ENCODE assay signal across 8 cellular contexts in the genomic region with DNA sequence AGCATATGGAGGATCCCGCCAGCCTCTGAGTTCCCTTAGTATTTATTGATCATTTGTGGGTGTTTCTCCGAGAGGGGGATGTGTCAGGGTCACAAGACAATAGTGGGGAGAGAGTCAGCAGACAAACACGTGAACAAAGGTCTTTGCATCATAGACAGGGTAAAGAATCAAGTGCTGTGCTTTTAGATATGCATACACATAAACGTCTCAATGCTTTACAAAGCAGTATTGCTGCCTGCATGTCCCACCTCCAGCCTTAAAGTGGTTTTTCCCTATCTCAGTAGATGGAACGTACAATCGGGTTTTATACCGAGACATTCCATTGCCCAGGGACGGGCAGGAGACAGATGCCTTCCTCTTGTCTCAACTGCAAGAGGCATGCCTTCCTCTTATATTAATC. TPM values are rescaled to one million over a fixed set of nuclear protein-coding genes. Genes with fewer than 3 reads are reported as not detected.
DNase-seq lines count a peak whose midpoint lies in the region; ATAC-seq, FAIRE-seq and TF ChIP-seq lines count a peak whose summit lies in the region.
"Not testable (repeated sequence)": the region's sequence is repeated elsewhere in the genome, so short reads cannot be mapped to it uniquely, and the experiment has no call there.

No MANE protein-coding gene starts in this region.

- not testable (repeated sequence) for H3K27me3 ChIP-seq in BLaER1; endothelial cell of umbilical vein (ENCODE audit: control insufficient read depth in 2 of 2, insufficient read depth in 2 of 2, low read length in 2 of 2); HepG2 (ENCODE audit: control insufficient read depth in 1 of 2, insufficient read depth in 2 of 2, low read length in 2 of 2); neutrophil; subcutaneous abdominal adipose tissue (ENCODE audit: control insufficient read depth in 5 of 5, insufficient read depth in 4 of 5, low read length in 5 of 5)
- peaks cover 39% of the 10 kb centered on the region for H3K27me3 ChIP-seq in HUES64 (ENCODE audit: insufficient read depth, low read length)

- not testable (repeated sequence) for ATAC-seq in HepG2

- CTCF ChIA-PET in endothelial cell of umbilical vein (lab: Charles Lee); HepG2 (lab: Yijun Ruan, JAX; ENCODE audit: low intra/inter-chr PET ratio, low total read pairs): not testable (repeated sequence)

- BruUV-seq in endothelial cell of umbilical vein (replicated peaks; lab: Mats Ljungman, UMichigan); HepG2 (replicated peaks; lab: Mats Ljungman, UMichigan): not testable (repeated sequence)

- FAIRE-seq in endothelial cell of umbilical vein (lab: Jason Lieb, UNC); HepG2 (lab: Jason Lieb, UNC): not testable (repeated sequence)

- H3K36me3 Mint-ChIP-seq in activated naive CD8-positive, alpha-beta T cell treated with anti-CD3 and anti-CD28 coated beads for 36 hours = not testable (repeated sequence)

- TF ChIP-seq EP300 in HepG2 (IDR thresholded peaks at IDR 0.05; ENCODE audit: low read depth in 2 of 2, low read length in 2 of 2); HepG2 (CRISPR knock-in tag; IDR thresholded peaks at IDR 0.05; ENCODE audit: borderline replicate concordance): not testable (repeated sequence)

- 70% methylated on average over 5 of the region's 8 CpGs for WGBS in HUES64
- 6% methylated on average over 6 of the region's 8 CpGs for WGBS in HepG2 (ENCODE audit: low lambda C conversion rate)

- H2AFZ ChIP-seq in endothelial cell of umbilical vein (ENCODE audit: low read depth, low read length); HepG2 (ENCODE audit: low read length): not testable (repeated sequence)

- peaks cover 58% of the 10 kb centered on the region for H3K4me1 ChIP-seq in BLaER1
- not testable (repeated sequence) for H3K4me1 ChIP-seq in HUES64 (ENCODE audit: insufficient read depth, low read length); endothelial cell of umbilical vein (ENCODE audit: control insufficient read depth, extremely low read depth, insufficient read depth, low read length)
- peaks cover 12% of the 10 kb centered on the region for H3K4me1 ChIP-seq in HepG2 (ENCODE audit: insufficient read depth, low read length)
- H3K4me1 ChIP-seq in neutrophil (ENCODE audit: control insufficient read depth in 1 of 2, insufficient read depth in 1 of 2, low read depth in 1 of 2, low read length in 1 of 2) = peaks cover 39% of the 10 kb centered on the region in 2 experiments
- peaks cover 3 to 19% (median 15%) of the 10 kb centered on the region in 5 donors for H3K4me1 ChIP-seq in subcutaneous abdominal adipose tissue (ENCODE audit: control insufficient read depth in 5 of 5, insufficient read depth in 5 of 5, low read length in 5 of 5)

- POLR2A ChIA-PET in endothelial cell of umbilical vein (lab: Charles Lee); HepG2 (lab: Yijun Ruan, JAX): not testable (repeated sequence)

- H3K4me2 ChIP-seq in BLaER1 (peak overlapping the region; percentile 99), endothelial cell of umbilical vein (ENCODE audit: insufficient read depth, low read length) (peak overlapping the region; percentile 45), HepG2 (ENCODE audit: low read depth, low read length) (peak overlapping the region; percentile 93)

- not testable (repeated sequence) for H3K36me3 ChIP-seq in BLaER1; HUES64 (ENCODE audit: insufficient read depth, low read length); endothelial cell of umbilical vein (ENCODE audit: control insufficient read depth in 2 of 2, extremely low read depth in 1 of 2, insufficient read depth in 2 of 2, low read length in 2 of 2); HepG2 (replicated peaks in 1 of 2; ENCODE audit: control insufficient read depth in 1 of 2, insufficient read depth in 2 of 2, low read length in 2 of 2); neutrophil; subcutaneous abdominal adipose tissue (ENCODE audit: control insufficient read depth in 5 of 5, insufficient read depth in 5 of 5, low read length in 5 of 5)

- peak overlapping the region; percentile 75 for H3K4me3 Mint-ChIP-seq in activated naive CD8-positive, alpha-beta T cell treated with anti-CD3 and anti-CD28 coated beads for 36 hours

- H4K20me1 ChIP-seq in BLaER1; endothelial cell of umbilical vein (replicated peaks; ENCODE audit: control insufficient read depth, extremely low read depth, insufficient read depth, low read length); HepG2 (ENCODE audit: insufficient read depth, low read length): not testable (repeated sequence)

- not testable (repeated sequence) for TF ChIP-seq POLR2A in endothelial cell of umbilical vein (IDR thresholded peaks at IDR 0.05; ENCODE audit: low read depth, low read length); HepG2 (IDR thresholded peaks at IDR 0.05; ENCODE audit: insufficient read depth in 1 of 2, low read depth in 2 of 2, low read length in 2 of 2)

- not testable (repeated sequence) for DNase-seq in activated naive CD8-positive, alpha-beta T cell treated with anti-CD3 and anti-CD28 coated beads for 36 hours; endothelial cell of umbilical vein (ENCODE audit: low read depth, low spot score); HepG2 (ENCODE audit: low spot score)

- H3K79me2 ChIP-seq in endothelial cell of umbilical vein (ENCODE audit: control insufficient read depth, insufficient read depth, low read length); HepG2 (ENCODE audit: insufficient read depth, low read length): not testable (repeated sequence)

- not testable (repeated sequence) for TF ChIP-seq RAD21 in HepG2 (CRISPR knock-in tag; IDR thresholded peaks at IDR 0.05)

- intact Hi-C loops in endothelial cell of umbilical vein (cut with micrococcal nuclease) = loop anchor here (5.0 kb wide), 1 partner anchor 254 kb away; a partner anchor contains a TSS
- intact Hi-C loops in HepG2 (cut with micrococcal nuclease; ENCODE audit: unreplicated experiment) = loop anchor here (2.0 kb wide), 1 partner anchor 40 kb away; no protein-coding TSS in a partner anchor

- peak overlapping the region; percentile 85 for H3K27ac Mint-ChIP-seq in activated naive CD8-positive, alpha-beta T cell treated with anti-CD3 and anti-CD28 coated beads for 36 hours

- H3K27ac ChIP-seq in BLaER1 (0 out of 2 replicates have a peak overlapping the region, but pooled peaks have one; percentile 87), VCaP (peak overlapping the region; percentile 92), endothelial cell of umbilical vein (ENCODE audit: insufficient read depth, low read depth, low read length) (peak overlapping the region; percentile 27), neutrophil (peak overlapping the region; percentile 76), subcutaneous abdominal adipose tissue (ENCODE audit: low read depth, low read length) (peak overlapping the region; percentile 79)
- H3K27ac ChIP-seq in HUES64 (ENCODE audit: low read depth, low read length); HepG2 (ENCODE audit: extremely low read length, insufficient read depth, low read length): not testable (repeated sequence)

- H3K9me1 ChIP-seq in endothelial cell of umbilical vein (replicated peaks; ENCODE audit: control insufficient read depth, extremely low read depth, insufficient read depth, low read length) = not testable (repeated sequence)

- H3K27me3 Mint-ChIP-seq in activated naive CD8-positive, alpha-beta T cell treated with anti-CD3 and anti-CD28 coated beads for 36 hours = not testable (repeated sequence)

- not testable (repeated sequence) for TF ChIP-seq CTCF in VCaP (conservative IDR thresholded peaks at IDR 0.05); endothelial cell of umbilical vein (IDR thresholded peaks at IDR 0.05; ENCODE audit: extremely low read depth in 1 of 2, insufficient read depth in 1 of 2, low read depth in 1 of 2, low read length in 2 of 2); HepG2 (CRISPR knock-in tag; IDR thresholded peaks at IDR 0.05); neutrophil (IDR thresholded peaks at IDR 0.05)

- H3K4me3 ChIP-seq in BLaER1 = peak overlapping the region; percentile 71
- peak overlapping the region; percentile 74 for H3K4me3 ChIP-seq in HUES64 (ENCODE audit: low read length)
- H3K4me3 ChIP-seq in endothelial cell of umbilical vein (replicated peaks in 1 of 3; ENCODE audit: insufficient read depth in 1 of 3, low read depth in 1 of 3, low read length in 3 of 3) = peak overlapping the region in 1 of 3 experiments; percentile 39
- peak overlapping the region in 2 of 3 experiments; percentile 79 to 82; a peak in 5 of 6 replicates for H3K4me3 ChIP-seq in HepG2 (replicated peaks in 1 of 3; ENCODE audit: insufficient read depth in 1 of 3, low read depth in 2 of 3, low read length in 3 of 3)
- H3K4me3 ChIP-seq in neutrophil (ENCODE audit: low read depth in 1 of 2, low read length in 1 of 2) = peak overlapping the region in 1 of 2 experiments; percentile 71
- peak overlapping the region in 4 of 5 donors; percentile 71 to 84 (median 74) for H3K4me3 ChIP-seq in subcutaneous abdominal adipose tissue (ENCODE audit: low read depth in 1 of 5, low read length in 5 of 5)

- in situ Hi-C loops in HepG2 (cut with HindIII; ENCODE audit: extremely low pct_ligation_motif_present, low pct_unique_long_range_greater_than_20kb) = not testable (repeated sequence)

- H3K4me1 Mint-ChIP-seq in activated naive CD8-positive, alpha-beta T cell treated with anti-CD3 and anti-CD28 coated beads for 36 hours = peaks cover 23% of the 10 kb centered on the region

- peaks cover 13% of the 10 kb centered on the region for H3K9me3 ChIP-seq in BLaER1
- H3K9me3 ChIP-seq in HUES64 (ENCODE audit: insufficient read depth, low read depth, low read length); endothelial cell of umbilical vein (replicated peaks; ENCODE audit: control insufficient read depth, insufficient read depth, low read length); HepG2 (ENCODE audit: low read length); neutrophil; subcutaneous abdominal adipose tissue (ENCODE audit: control insufficient read depth in 5 of 5, low read length in 5 of 5): not testable (repeated sequence)

- H3K9me3 Mint-ChIP-seq in activated naive CD8-positive, alpha-beta T cell treated with anti-CD3 and anti-CD28 coated beads for 36 hours = not testable (repeated sequence)

- H3K9ac ChIP-seq in BLaER1 (peak overlapping the region; percentile 80; the same call in 1 of the 2 replicates), endothelial cell of umbilical vein (replicated peaks; ENCODE audit: extremely low read depth, insufficient read depth, low read length) (peak overlapping the region; percentile 66), HepG2 (ENCODE audit: insufficient read depth, low read depth, low read length) (peak overlapping the region; percentile 74), subcutaneous abdominal adipose tissue (ENCODE audit: low read length in 5 of 5) (peak overlapping the region in 2 of 5 donors; percentile 72 to 78)
- H3K9ac ChIP-seq in HUES64 (ENCODE audit: low read depth, low read length) = not testable (repeated sequence)

- dilution Hi-C loops in endothelial cell of umbilical vein (cut with MboI; ENCODE audit: extremely low pct_ligation_motif_present, low sequenced_read_pairs) = not testable (repeated sequence)

RNA-seq across cellular contexts. Expression of a gene that starts 5.0 kb away (rescaled TPM):
- 2.8 TPM for polyA plus RNA-seq in HUES64 (2013, experiment 1 of 2)
- polyA plus RNA-seq in HUES64 (2013, experiment 2 of 2) = 2.5 TPM
- 100 to 1,000 TPM; 108 to 109 TPM for total RNA-seq in activated naive CD8-positive, alpha-beta T cell treated with anti-CD3 and anti-CD28 coated beads for 36 hours
- total RNA-seq in endothelial cell of umbilical vein (4.3 and 25.1 TPM in 2 replicates), HepG2 (2016; rRNA removed; fragmentation: Illumina TruSeq; extraction: Trizol) (5.8 and 6.5 TPM in 2 replicates)
- polyA plus RNA-seq in endothelial cell of umbilical vein (5.9 and 6.4 TPM in 2 replicates), HepG2 (2011; rRNA removed) (2.6 and 4.1 TPM in 2 replicates)
- 2.5 and 3.3 TPM in 2 replicates for polyA plus RNA-seq in endothelial cell of umbilical vein (2011; cell fraction: cytosol; rRNA removed)
- 11.9 and 12.6 TPM in 2 replicates for polyA plus RNA-seq in endothelial cell of umbilical vein (2011; cell fraction: nucleus; rRNA removed)
- polyA plus RNA-seq in endothelial cell of umbilical vein (2012) = 9.4 and 12.4 TPM in 2 replicates
- 10.8 and 11.3 TPM in 2 replicates for polyA minus RNA-seq in endothelial cell of umbilical vein
- 3.2 TPM for polyA minus RNA-seq in endothelial cell of umbilical vein (2011; cell fraction: cytosol; rRNA and poly(A)+ RNA removed)
- 9.9 and 10.0 TPM in 2 replicates for polyA minus RNA-seq in endothelial cell of umbilical vein (2011; cell fraction: nucleus; rRNA and poly(A)+ RNA removed)
- total RNA-seq in HepG2 (2016; cell fraction: cytosol; rRNA removed; fragmentation: Illumina TruSeq; extraction: Trizol; ENCODE audit: low read depth) = 0.91 and 1.5 TPM in 2 replicates
- 4.7 and 6.3 TPM in 2 replicates for total RNA-seq in HepG2 (2016; cell fraction: insoluble cytoplasmic fraction; rRNA removed; fragmentation: Illumina TruSeq; extraction: Trizol)
- total RNA-seq in HepG2 (2016; cell fraction: membrane; rRNA removed; fragmentation: Illumina TruSeq; extraction: Trizol) = 2.0 and 2.5 TPM in 2 replicates
- 5.1 and 6.0 TPM in 2 replicates for total RNA-seq in HepG2 (2016; cell fraction: nucleus; rRNA removed; fragmentation: Illumina TruSeq; extraction: Trizol)
- 1.9 and 3.3 TPM in 2 replicates for polyA plus RNA-seq in HepG2 (2011; cell fraction: cytosol; rRNA removed)
- polyA plus RNA-seq in HepG2 (2011; cell fraction: nucleus; rRNA removed) = 10.6 and 13.3 TPM in 2 replicates
- polyA plus RNA-seq in HepG2 (2012) = 3.1 and 3.2 TPM in 2 replicates
- 0.67 and 0.69 TPM in 2 replicates for polyA plus RNA-seq in HepG2 (2016; cell fraction: cytosol; fragmentation: Illumina TruSeq; extraction: Trizol; ENCODE audit: low read depth)
- 4.3 and 4.6 TPM in 2 replicates for polyA plus RNA-seq in HepG2 (2016; cell fraction: insoluble cytoplasmic fraction; fragmentation: Illumina TruSeq; extraction: Trizol; ENCODE audit: low read depth)
- 1.1 and 1.5 TPM in 2 replicates for polyA plus RNA-seq in HepG2 (2016; cell fraction: membrane; fragmentation: Illumina TruSeq; extraction: Trizol; ENCODE audit: low read depth)
- polyA plus RNA-seq in HepG2 (2016; cell fraction: nucleus; fragmentation: Illumina TruSeq; extraction: Trizol; ENCODE audit: insufficient read depth, low read depth) = 6.6 and 7.4 TPM in 2 replicates
- polyA minus RNA-seq in HepG2 (2011; rRNA and poly(A)+ RNA removed; ENCODE audit: low replicate concordance) = 6.7 and 7.0 TPM in 2 replicates
- polyA minus RNA-seq in HepG2 (2011; cell fraction: cytosol; rRNA and poly(A)+ RNA removed) = 2.9 and 4.3 TPM in 2 replicates
- 8.6 and 13.1 TPM in 2 replicates for polyA minus RNA-seq in HepG2 (2011; cell fraction: nucleus; rRNA and poly(A)+ RNA removed)

RNA-seq across cellular contexts. Expression of a gene that starts 59.2 kb away (rescaled TPM):
- 1.3 TPM for polyA plus RNA-seq in HUES64 (2013, experiment 1 of 2)
- 1.8 TPM for polyA plus RNA-seq in HUES64 (2013, experiment 2 of 2)
- total RNA-seq in activated naive CD8-positive, alpha-beta T cell treated with anti-CD3 and anti-CD28 coated beads for 36 hours = 10 to 100 TPM; 30.2 to 31.3 TPM
- total RNA-seq in endothelial cell of umbilical vein (not detected in 2 replicates), HepG2 (2016; rRNA removed; fragmentation: Illumina TruSeq; extraction: Trizol) (35.7 and 46.9 TPM in 2 replicates)
- polyA plus RNA-seq in endothelial cell of umbilical vein (0.01 and 0.10 TPM in 2 replicates), HepG2 (2011; rRNA removed) (24.0 and 26.3 TPM in 2 replicates)
- polyA plus RNA-seq in endothelial cell of umbilical vein (2011; cell fraction: cytosol; rRNA removed) = 0.07 and 0.08 TPM in 2 replicates
- polyA plus RNA-seq in endothelial cell of umbilical vein (2011; cell fraction: nucleus; rRNA removed) = 0.13 and 0.20 TPM in 2 replicates
- 0.39 and 0.50 TPM in 2 replicates for polyA plus RNA-seq in endothelial cell of umbilical vein (2012)
- 0.23 TPM in 1 of 2 replicates, not detected in the other for polyA minus RNA-seq in endothelial cell of umbilical vein
- polyA minus RNA-seq in endothelial cell of umbilical vein (2011; cell fraction: cytosol; rRNA and poly(A)+ RNA removed) = not detected
- polyA minus RNA-seq in endothelial cell of umbilical vein (2011; cell fraction: nucleus; rRNA and poly(A)+ RNA removed) = not detected in 2 replicates
- 13.1 and 13.9 TPM in 2 replicates for total RNA-seq in HepG2 (2016; cell fraction: cytosol; rRNA removed; fragmentation: Illumina TruSeq; extraction: Trizol; ENCODE audit: low read depth)
- 36.0 and 40.4 TPM in 2 replicates for total RNA-seq in HepG2 (2016; cell fraction: insoluble cytoplasmic fraction; rRNA removed; fragmentation: Illumina TruSeq; extraction: Trizol)
- 49.7 and 53.9 TPM in 2 replicates for total RNA-seq in HepG2 (2016; cell fraction: membrane; rRNA removed; fragmentation: Illumina TruSeq; extraction: Trizol)
- total RNA-seq in HepG2 (2016; cell fraction: nucleus; rRNA removed; fragmentation: Illumina TruSeq; extraction: Trizol) = 22.1 and 28.5 TPM in 2 replicates
- polyA plus RNA-seq in HepG2 (2011; cell fraction: cytosol; rRNA removed) = 19.7 and 23.1 TPM in 2 replicates
- 20.8 and 25.8 TPM in 2 replicates for polyA plus RNA-seq in HepG2 (2011; cell fraction: nucleus; rRNA removed)
- polyA plus RNA-seq in HepG2 (2012) = 21.5 and 22.7 TPM in 2 replicates
- 15.4 and 17.8 TPM in 2 replicates for polyA plus RNA-seq in HepG2 (2016; cell fraction: cytosol; fragmentation: Illumina TruSeq; extraction: Trizol; ENCODE audit: low read depth)
- 34.6 and 40.6 TPM in 2 replicates for polyA plus RNA-seq in HepG2 (2016; cell fraction: insoluble cytoplasmic fraction; fragmentation: Illumina TruSeq; extraction: Trizol; ENCODE audit: low read depth)
- 37.5 and 39.1 TPM in 2 replicates for polyA plus RNA-seq in HepG2 (2016; cell fraction: membrane; fragmentation: Illumina TruSeq; extraction: Trizol; ENCODE audit: low read depth)
- polyA plus RNA-seq in HepG2 (2016; cell fraction: nucleus; fragmentation: Illumina TruSeq; extraction: Trizol; ENCODE audit: insufficient read depth, low read depth) = 26.6 and 29.1 TPM in 2 replicates
- 0.21 and 25.1 TPM in 2 replicates for polyA minus RNA-seq in HepG2 (2011; rRNA and poly(A)+ RNA removed; ENCODE audit: low replicate concordance)
- polyA minus RNA-seq in HepG2 (2011; cell fraction: cytosol; rRNA and poly(A)+ RNA removed) = 15.5 and 16.9 TPM in 2 replicates
- 45.6 and 52.1 TPM in 2 replicates for polyA minus RNA-seq in HepG2 (2011; cell fraction: nucleus; rRNA and poly(A)+ RNA removed)

Comparison
In these comparisons a context has a peak if more than half of its experiments do, and no peak if none do; other contexts are left out.
1. H3K4me2 ChIP-seq: peak in every context shown above with its lines; median percentile 99 in BLaER1; 93 in HepG2; 45 in endothelial cell of umbilical vein.
2. RNA of a gene that starts 59.2 kb away (total RNA-seq): 13.1 to 53.9 TPM in HepG2 and 30.2 to 31.3 TPM in activated naive CD8-positive, alpha-beta T cell treated with anti-CD3 and anti-CD28 coated beads for 36 hours; not detected in endothelial cell of umbilical vein; every median in the first group is over 10 times any median in the second.